In the genomic region with DNA sequence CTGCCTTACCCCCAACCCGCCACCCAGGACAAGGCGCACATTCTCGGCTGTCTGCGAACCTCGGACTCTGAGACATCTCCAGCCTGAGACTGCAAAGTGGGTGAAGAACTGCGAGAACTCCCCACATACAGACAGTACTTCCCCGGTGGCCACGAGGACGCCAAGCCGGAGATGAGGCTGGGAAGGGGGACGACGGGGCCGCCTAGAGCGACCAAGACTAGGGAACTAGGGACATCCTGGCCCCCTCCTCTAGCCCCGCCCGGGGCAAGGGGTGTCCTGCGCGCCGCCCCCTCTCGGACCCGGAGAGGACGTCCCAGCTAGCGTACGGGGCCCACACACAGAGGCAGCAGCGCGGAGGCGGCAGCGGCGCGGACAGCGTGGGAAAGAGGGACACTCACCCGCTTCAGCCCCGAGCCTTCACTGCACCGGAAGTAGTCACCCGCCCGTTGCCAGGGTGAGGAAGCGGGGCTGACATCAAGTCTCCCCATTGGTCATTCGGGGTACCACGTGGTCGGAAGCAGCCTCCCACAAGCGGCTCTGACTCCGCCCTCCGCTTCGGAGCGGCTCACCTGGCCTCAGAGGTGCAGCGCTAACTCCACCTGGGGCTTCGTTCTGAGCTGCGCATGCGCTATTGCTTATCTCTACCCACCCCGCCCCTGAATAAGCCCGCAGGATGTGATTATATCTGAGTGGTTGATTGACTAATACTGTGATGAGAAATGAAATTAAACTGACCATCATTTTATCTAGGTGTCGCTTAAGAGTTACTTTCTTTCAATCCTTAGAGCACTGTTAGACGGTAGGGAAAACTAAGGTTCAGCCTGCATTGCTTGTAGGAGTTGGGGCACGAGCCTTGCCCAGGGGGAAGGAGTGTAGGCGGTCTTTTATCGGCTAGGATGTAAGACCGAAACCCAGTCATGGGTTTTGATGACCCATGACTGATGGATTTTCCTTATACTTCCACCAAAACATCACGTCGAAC, we compare ENCODE assay signal across 8 cellular contexts. TPM values are rescaled to one million over a fixed set of nuclear protein-coding genes. Genes with fewer than 3 reads are reported as not detected.
DNase-seq lines count a peak whose midpoint lies in the region; ATAC-seq, FAIRE-seq and TF ChIP-seq lines count a peak whose summit lies in the region.

TASP1 (minus strand) TSS at position 437 of the 982 bp plus-strand sequence. CDS start 8,854 bp downstream, outside the sequence.

- peaks cover 8% of the 10 kb centered on the region for H3K4me1 ChIP-seq in A673 (ENCODE audit: insufficient read depth, low read length, poor library complexity, severe bottlenecking)
- H3K4me1 ChIP-seq in mammary epithelial cell (ENCODE audit: insufficient read depth, low read length): no peaks in the 10 kb centered on the region
- H3K4me1 ChIP-seq in iPS-20b (ENCODE audit: insufficient read depth, low read length): no peaks in the 10 kb centered on the region
- no peaks in the 10 kb centered on the region for H3K4me1 ChIP-seq in small intestine (ENCODE audit: control insufficient read depth in 2 of 2, insufficient read depth in 1 of 2, low read depth in 1 of 2, low read length in 1 of 2)

- CTCF ChIA-PET in A673 (lab: Charles Lee): no interaction called here
- CTCF ChIA-PET in mammary epithelial cell (lab: Charles Lee; ENCODE audit: low non-redundant PET): no interaction called here

- H4K20me1 ChIP-seq in mammary epithelial cell (ENCODE audit: insufficient read depth, low read length): no peaks in the 10 kb centered on the region

- ATAC-seq in GM18867 (IDR thresholded peaks at IDR 0.05; ENCODE audit: unreplicated experiment): peak; percentile 100
- peak; percentile 100 for ATAC-seq in HG03103 (IDR thresholded peaks at IDR 0.05; ENCODE audit: low read depth, unreplicated experiment)

- H3K36me3 ChIP-seq in A673 (ENCODE audit: insufficient read depth, low read length, poor library complexity, severe bottlenecking) (no peaks in the 10 kb centered on the region), mammary epithelial cell (ENCODE audit: insufficient read depth, low read length) (no peaks in the 10 kb centered on the region), iPS-20b (ENCODE audit: insufficient read depth, low read depth, low read length) (no peaks in the 10 kb centered on the region), small intestine (ENCODE audit: control insufficient read depth in 2 of 2, insufficient read depth in 2 of 2, low read length in 2 of 2) (no peaks in the 10 kb centered on the region)

- POLR2A ChIA-PET in A673 (lab: Charles Lee; ENCODE audit: low non-redundant PET): interaction anchor here (0.7 kb wide), 1 partner anchor 133 kb away, joined by 3 read pairs; no protein-coding TSS in a partner anchor

- H3K27me3 ChIP-seq in A673 (replicated peaks; ENCODE audit: insufficient read depth, low read depth, low read length, poor library complexity) (no peaks in the 10 kb centered on the region), mammary epithelial cell (ENCODE audit: insufficient read depth, low read length) (no peaks in the 10 kb centered on the region), iPS-20b (ENCODE audit: insufficient read depth, low read length) (no peaks in the 10 kb centered on the region; the same call in 1 of the 2 replicates), small intestine (ENCODE audit: control insufficient read depth in 2 of 2, insufficient read depth in 2 of 2, low read length in 2 of 2) (no peaks in the 10 kb centered on the region)

- H3K9ac ChIP-seq in mammary epithelial cell (ENCODE audit: insufficient read depth, low read length) (peak within 1 kb of the TSS; percentile 95), iPS-20b (ENCODE audit: low read depth, low read length) (peak within 1 kb of the TSS; percentile 81; the same call in 1 of the 2 replicates)

- H3K9me3 ChIP-seq in A673 (ENCODE audit: low read depth, low read length, poor library complexity, severe bottlenecking) (no peaks in the 10 kb centered on the region), mammary epithelial cell (replicated peaks; ENCODE audit: insufficient read depth, low read length) (no peaks in the 10 kb centered on the region), iPS-20b (ENCODE audit: insufficient read depth, low read depth, low read length) (no peaks in the 10 kb centered on the region), small intestine (ENCODE audit: control insufficient read depth, low read depth) (no peaks in the 10 kb centered on the region)

- intact Hi-C loops in A673 (cut with micrococcal nuclease; ENCODE audit: unreplicated experiment): no loop called here
- intact Hi-C loops in mammary epithelial cell (cut with micrococcal nuclease): loop anchor here (10.0 kb wide), 1 partner anchor 146 kb away; the partner anchor contains the start of genes ESF1 and NDUFAF5

- peak within 1 kb of the TSS; percentile 86 for H3K4me2 ChIP-seq in mammary epithelial cell (ENCODE audit: insufficient read depth, low read depth, low read length)

- H3K4me3 ChIP-seq in A673 (ENCODE audit: low read depth, low read length, poor library complexity, severe bottlenecking): peak within 1 kb of the TSS; percentile 99
- peak within 1 kb of the TSS; percentile 81 to 95 (median 90) for H3K4me3 ChIP-seq in mammary epithelial cell (replicated peaks in 1 of 3; ENCODE audit: insufficient read depth in 1 of 3, low read depth in 2 of 3, low read length in 3 of 3)
- peak within 1 kb of the TSS; percentile 95 for H3K4me3 ChIP-seq in iPS-20b (ENCODE audit: low read length)
- H3K4me3 ChIP-seq in small intestine (ENCODE audit: low read depth in 1 of 2, low read length in 2 of 2): peak within 1 kb of the TSS; percentile 77 to 94

- peaks cover 49% of the 10 kb centered on the region for H3K79me2 ChIP-seq in mammary epithelial cell (ENCODE audit: insufficient read depth, low read length)

- dilution Hi-C loops in mammary epithelial cell (cut with HindIII; ENCODE audit: low sequenced_read_pairs): no loop called here

- BruUV-seq in A673 (replicated peaks; lab: Mats Ljungman, UMichigan) (no TSS peak), mammary epithelial cell (replicated peaks; lab: Mats Ljungman, UMichigan) (TSS peak; percentile 72)

- H3K27ac ChIP-seq in A673 (ENCODE audit: low read depth, low read length, poor library complexity, severe bottlenecking) (peak within 1 kb of the TSS; percentile 87), VCaP (peak within 1 kb of the TSS; percentile 79), mammary epithelial cell (ENCODE audit: insufficient read depth, low read depth, low read length) (peak within 1 kb of the TSS; percentile 92), iPS-20b (ENCODE audit: low read length) (peak within 1 kb of the TSS; percentile 79), small intestine (ENCODE audit: low read depth in 1 of 2, low read length in 1 of 2) (peak within 1 kb of the TSS; percentile 78 to 86)

- in situ Hi-C loops in mammary epithelial cell (cut with MboI; ENCODE audit: low sequenced_read_pairs in 2 of 2): no loop called here

- no peak for FAIRE-seq in small intestine (lab: Jason Lieb, UNC)

- WGBS in mammary epithelial cell (ENCODE audit: low coverage, missing lambda C conversion rate): 4% methylated on average over 29 of the region's 59 CpGs
- 1 to 2% (median 2%) methylated on average over 56 to 59 of the region's 59 CpGs for WGBS in small intestine, 3 donors

- TF ChIP-seq CTCF in A673 (conservative IDR thresholded peaks at IDR 0.05; ENCODE audit: low read depth, low read length) (no peak), VCaP (conservative IDR thresholded peaks at IDR 0.05) (no peak), mammary epithelial cell (conservative IDR thresholded peaks at IDR 0.05 in 1 of 2, IDR thresholded peaks at IDR 0.05 in 1 of 2; ENCODE audit: extremely low read depth in 1 of 2, insufficient read depth in 1 of 2, low read depth in 1 of 2, low read length in 2 of 2) (no peak)

- DNase-seq in A673 (ENCODE audit: low spot score) (peak; percentile 95), NCI-H2171 treated with DMSO at 0.1 percent for 48 hours (lab: John Stamatoyannopoulos, UW) (peak; percentile 99), mammary epithelial cell (peak; percentile 98), small intestine (peak; percentile 99)

- H2AFZ ChIP-seq in mammary epithelial cell (ENCODE audit: low read depth, low read length): peak within 1 kb of the TSS; percentile 97

RNA-seq across cellular contexts. Expression of gene TASP1, which starts in this region (rescaled TPM):
- total RNA-seq in A673 (2021) (15.6 and 16.5 TPM in 2 replicates), mammary epithelial cell (10 to 100 TPM; 17.8 to 23.4 TPM)
- polyA plus RNA-seq in mammary epithelial cell (9.2 TPM), small intestine (1 to 10 TPM; 3.0 to 7.7 (median 3.6) TPM)
- polyA minus RNA-seq in mammary epithelial cell: 31.6 TPM

Comparison
In these comparisons a context has a peak if more than half of its experiments do, and no peak if none do; other contexts are left out.
1. Peak in every context shown above with its lines: DNase-seq, ATAC-seq, H3K4me3 ChIP-seq and H3K27ac ChIP-seq.